In genomic region chr1:27529638-27530018, GRCh38 we compare ENCODE assay signal across 9 cellular contexts. TPM values are rescaled to one million over a fixed set of nuclear protein-coding genes. Genes with fewer than 3 reads are reported as not detected.
DNase-seq lines count a peak whose midpoint lies in the region; ATAC-seq and TF ChIP-seq lines count a peak whose summit lies in the region.
"Had no signal": no experiment of that assay in that cellular context is flagged by ENCODE, and none has a peak within 500 bp of the region (broad histone marks: within the 10 kb centered on the region; RNA-seq: fewer than 3 reads in every experiment).

No MANE protein-coding gene starts in this region.

- WGBS in mesodermal cell (ENCODE audit: insufficient coverage in 2 of 2), 2 experiments: 88 to 93% methylated on average over 4 to 7 of the region's 7 CpGs
- 64% methylated on average over 7 of the region's 7 CpGs for WGBS in suprapubic skin

- TF ChIP-seq CTCF in suprapubic skin (IDR thresholded peaks at IDR 0.05): no peak

- H3K4me3 ChIP-seq in mesodermal cell (ENCODE audit: extremely low read depth, insufficient read depth, low read length, poor library complexity, severe bottlenecking): no peak overlapping the region
- no peak overlapping the region for H3K4me3 ChIP-seq in suprapubic skin

- H3K27me3 ChIP-seq in suprapubic skin: no peaks in the 10 kb centered on the region

- DNase-seq in DMS53 (lab: John Stamatoyannopoulos, UW) (peak; percentile 59), DMS53 treated with DMSO at 0.1 percent for 48 hours (lab: John Stamatoyannopoulos, UW; ENCODE audit: unreplicated experiment) (no peak), suprapubic skin (ENCODE audit: low spot score in 2 of 2) (no peak)
- DNase-seq in stimulated activated CD4-positive, alpha-beta T cell treated with anti-CD3 and anti-CD28 coated beads, Interleukin-12 subunit alpha, Interleukin-12 subunit beta, amount 100 ng/mL, for 4 hours: no peak
- DNase-seq: 8988T had no signal

- H3K9me3 ChIP-seq in mesodermal cell (ENCODE audit: control insufficient read depth, low read length): no peaks in the 10 kb centered on the region
- H3K9me3 ChIP-seq in suprapubic skin: no peaks in the 10 kb centered on the region

- H3K36me3 ChIP-seq in mesodermal cell (ENCODE audit: control insufficient read depth, insufficient read depth, low read length) (peaks cover 29% of the 10 kb centered on the region), suprapubic skin (peaks cover 17% of the 10 kb centered on the region)

- H3K4me1 ChIP-seq in mesodermal cell (ENCODE audit: control insufficient read depth, insufficient read depth, low read length, poor library complexity, severe bottlenecking) (peaks cover 45% of the 10 kb centered on the region), suprapubic skin (peaks cover 50% of the 10 kb centered on the region)

- ATAC-seq in GM19467 (IDR thresholded peaks at IDR 0.05; ENCODE audit: unreplicated experiment) (no peak), SK-N-SH treated with all-trans-retinoic acid at 6 μM for 48 hours (no peak)

- no peak for TF ChIP-seq EP300 in suprapubic skin (IDR thresholded peaks at IDR 0.05)

- H3K27ac ChIP-seq in angular gyrus (ENCODE audit: low read depth, low read length) (peak overlapping the region; percentile 89), mesodermal cell (ENCODE audit: low read depth, low read length, severe bottlenecking) (peak overlapping the region; percentile 23), suprapubic skin (peak overlapping the region; percentile 92)

- no peak for TF ChIP-seq POLR2A in suprapubic skin (IDR thresholded peaks at IDR 0.05)

TF ChIP-seq in SK-N-SH treated with all-trans-retinoic acid at 6 μM for 48 hours, 23 proteins besides CTCF, POLR2A, EP300 and RAD21:
- no peak for TF ChIP-seq CSDC2 (CRISPR knock-in tag; IDR thresholded peaks at IDR 0.05)
- TF ChIP-seq RARB (CRISPR knock-in tag; IDR thresholded peaks at IDR 0.05): no peak
- TF ChIP-seq TCF4 (CRISPR knock-in tag; IDR thresholded peaks at IDR 0.05; ENCODE audit: borderline replicate concordance): no peak
- TF ChIP-seq ZNF70 (CRISPR knock-in tag; IDR thresholded peaks at IDR 0.05): no peak
- no peak for TF ChIP-seq SNAI2 (CRISPR knock-in tag; IDR thresholded peaks at IDR 0.05)
- TF ChIP-seq, protein P1, sequence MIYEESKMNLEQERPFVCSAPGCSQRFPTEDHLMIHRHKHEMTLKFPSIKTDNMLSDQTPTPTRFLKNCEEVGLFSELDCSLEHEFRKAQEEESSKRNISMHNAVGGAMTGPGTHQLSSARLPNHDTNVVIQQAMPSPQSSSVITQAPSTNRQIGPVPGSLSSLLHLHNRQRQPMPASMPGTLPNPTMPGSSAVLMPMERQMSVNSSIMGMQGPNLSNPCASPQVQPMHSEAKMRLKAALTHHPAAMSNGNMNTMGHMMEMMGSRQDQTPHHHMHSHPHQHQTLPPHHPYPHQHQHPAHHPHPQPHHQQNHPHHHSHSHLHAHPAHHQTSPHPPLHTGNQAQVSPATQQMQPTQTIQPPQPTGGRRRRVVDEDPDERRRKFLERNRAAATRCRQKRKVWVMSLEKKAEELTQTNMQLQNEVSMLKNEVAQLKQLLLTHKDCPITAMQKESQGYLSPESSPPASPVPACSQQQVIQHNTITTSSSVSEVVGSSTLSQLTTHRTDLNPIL (CRISPR knock-in tag; IDR thresholded peaks at IDR 0.05; ENCODE audit: low read depth): no peak
- no peak for TF ChIP-seq CSRNP3 (CRISPR knock-in tag; IDR thresholded peaks at IDR 0.05)

RNA-seq across cellular contexts. Expression of gene WASF2, which starts 39.7 kb away (rescaled TPM):
- 98.9 TPM for polyA plus RNA-seq in mesodermal cell (2013, experiment 1 of 2)
- 92.9 TPM for polyA plus RNA-seq in mesodermal cell (2013, experiment 2 of 2)
- 10 to 100 TPM; 69.0 to 96.0 (median 90.4) TPM for total RNA-seq in suprapubic skin

Comparison
In these comparisons a context has a peak if more than half of its experiments do, and no peak if none do; other contexts are left out.
1. H3K27ac ChIP-seq: peak in every context shown above with its lines; median percentile 92 in suprapubic skin; 89 in angular gyrus; 23 in mesodermal cell.